ENCODE assay signal across 2 cellular contexts in genomic region chr11:108902027-108902469, GRCh38.
TF ChIP-seq lines count a peak whose summit lies in the region.

No MANE protein-coding gene starts in this region.

TF ChIP-seq in HepG2, 621 proteins besides CTCF, POLR2A, EP300 and RAD21 (continued from another document):
- TF ChIP-seq BCL3 (CRISPR knock-in tag; IDR thresholded peaks at IDR 0.05) (no peak), SMARCE1 (IDR thresholded peaks at IDR 0.05; ENCODE audit: borderline replicate concordance) (no peak), PAXIP1 (CRISPR knock-in tag; conservative IDR thresholded peaks at IDR 0.05) (no peak), NAIF1 (CRISPR knock-in tag; IDR thresholded peaks at IDR 0.05; ENCODE audit: borderline replicate concordance) (no peak), PLRG1 (conservative IDR thresholded peaks at IDR 0.05) (no peak), ZNF691 (CRISPR knock-in tag; IDR thresholded peaks at IDR 0.05; ENCODE audit: borderline replicate concordance, low read depth) (no peak), HNF1B (CRISPR knock-in tag; IDR thresholded peaks at IDR 0.05) (no peak), SMAD1 (CRISPR knock-in tag; IDR thresholded peaks at IDR 0.05; ENCODE audit: borderline replicate concordance, low read depth) (no peak), ZNF792 (CRISPR knock-in tag; IDR thresholded peaks at IDR 0.05) (no peak), ZNF235 (CRISPR knock-in tag; IDR thresholded peaks at IDR 0.05; ENCODE audit: borderline replicate concordance) (no peak), MTF2 (CRISPR knock-in tag; IDR thresholded peaks at IDR 0.05; ENCODE audit: borderline replicate concordance) (no peak), RARA (CRISPR knock-in tag; IDR thresholded peaks at IDR 0.05) (no peak), GPBP1L1 (CRISPR knock-in tag; IDR thresholded peaks at IDR 0.05) (no peak), GRHL1 (CRISPR knock-in tag; conservative IDR thresholded peaks at IDR 0.05) (no peak), ZNF138 (CRISPR knock-in tag; IDR thresholded peaks at IDR 0.05; ENCODE audit: low read depth) (no peak), HOXA7 (CRISPR knock-in tag; IDR thresholded peaks at IDR 0.05) (no peak), ZKSCAN5 (CRISPR knock-in tag; IDR thresholded peaks at IDR 0.05) (no peak)
TF ChIP-seq in HepG2: peak in this region for 0.

TF ChIP-seq in K562, 482 proteins besides CTCF, POLR2A, EP300 and RAD21 (continued from another document):
- TF ChIP-seq PKNOX1 (IDR thresholded peaks at IDR 0.05) (0 out of 2 replicates have a peak, but pooled peaks have one; percentile 10), CLOCK (CRISPR knock-in tag; IDR thresholded peaks at IDR 0.05; ENCODE audit: borderline replicate concordance) (no peak), ZNF3 (CRISPR knock-in tag; IDR thresholded peaks at IDR 0.05) (no peak), SREBF1 (IDR thresholded peaks at IDR 0.05; ENCODE audit: borderline replicate concordance, low read depth, low read length) (no peak), ZC3H11A (IDR thresholded peaks at IDR 0.05; ENCODE audit: low read depth, low read length) (no peak), RBBP5 (IDR thresholded peaks at IDR 0.05; ENCODE audit: borderline replicate concordance, insufficient read depth, low read length, poor library complexity, severe bottlenecking) (no peak)
